In the genomic region with DNA sequence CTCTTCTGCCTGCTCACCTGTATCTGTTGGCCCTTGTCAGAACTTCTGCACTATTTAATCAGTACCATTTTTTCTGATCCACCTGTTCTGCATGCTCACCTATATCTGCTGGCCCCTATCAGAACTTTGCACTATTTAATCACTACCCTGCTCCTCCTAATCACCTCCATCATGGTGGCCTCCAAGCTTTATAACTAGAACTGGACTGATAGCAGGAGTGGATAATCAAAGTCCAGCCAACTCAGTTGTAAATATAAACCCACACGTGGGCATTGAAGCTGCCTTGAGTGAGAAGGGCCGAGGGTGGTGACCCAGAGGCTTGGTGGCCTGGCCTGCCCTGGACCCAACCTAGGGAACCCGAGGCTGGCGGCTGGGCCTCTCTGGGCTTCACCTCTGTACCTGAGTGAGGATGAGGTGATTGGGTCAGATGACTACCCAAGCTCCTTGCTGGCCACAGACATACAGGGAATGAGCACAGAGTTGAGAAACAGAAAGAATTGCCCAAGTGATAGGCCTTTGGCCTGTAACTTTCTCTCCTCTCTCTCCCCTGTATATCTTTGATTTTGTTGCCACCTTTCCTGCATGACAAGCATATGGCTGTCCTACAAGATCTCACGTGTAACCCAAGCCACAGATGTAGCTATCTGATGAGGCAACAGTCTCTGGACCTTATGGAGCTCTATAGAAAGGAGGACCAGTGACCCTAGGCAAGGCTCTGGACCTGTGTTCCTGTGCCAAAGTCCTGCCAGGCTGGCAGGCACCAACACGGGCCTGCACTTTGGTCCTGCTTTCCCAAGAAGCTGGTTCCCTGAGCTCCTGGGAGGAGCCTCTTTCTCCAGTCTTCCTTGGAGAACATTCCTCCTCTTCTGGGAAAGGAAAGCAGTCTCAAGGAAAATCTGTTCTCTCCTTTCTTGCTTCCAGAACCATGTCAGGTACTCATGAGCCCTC, we compare ENCODE assay signal across 1 cellular context.
TF ChIP-seq lines count a peak whose summit lies in the region.

No MANE protein-coding gene starts in this region.

TF ChIP-seq in HepG2, 621 proteins besides CTCF, POLR2A, EP300 and RAD21 (continued from another document):
- TF ChIP-seq, protein P1, sequence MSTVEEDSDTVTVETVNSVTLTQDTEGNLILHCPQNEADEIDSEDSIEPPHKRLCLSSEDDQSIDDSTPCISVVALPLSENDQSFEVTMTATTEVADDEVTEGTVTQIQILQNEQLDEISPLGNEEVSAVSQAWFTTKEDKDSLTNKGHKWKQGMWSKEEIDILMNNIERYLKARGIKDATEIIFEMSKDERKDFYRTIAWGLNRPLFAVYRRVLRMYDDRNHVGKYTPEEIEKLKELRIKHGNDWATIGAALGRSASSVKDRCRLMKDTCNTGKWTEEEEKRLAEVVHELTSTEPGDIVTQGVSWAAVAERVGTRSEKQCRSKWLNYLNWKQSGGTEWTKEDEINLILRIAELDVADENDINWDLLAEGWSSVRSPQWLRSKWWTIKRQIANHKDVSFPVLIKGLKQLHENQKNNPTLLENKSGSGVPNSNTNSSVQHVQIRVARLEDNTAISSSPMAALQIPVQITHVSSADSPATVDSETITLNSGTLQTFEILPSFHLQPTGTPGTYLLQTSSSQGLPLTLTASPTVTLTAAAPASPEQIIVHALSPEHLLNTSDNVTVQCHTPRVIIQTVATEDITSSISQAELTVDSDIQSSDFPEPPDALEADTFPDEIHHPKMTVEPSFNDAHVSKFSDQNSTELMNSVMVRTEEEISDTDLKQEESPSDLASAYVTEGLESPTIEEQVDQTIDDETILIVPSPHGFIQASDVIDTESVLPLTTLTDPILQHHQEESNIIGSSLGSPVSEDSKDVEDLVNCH (CRISPR knock-in tag; IDR thresholded peaks at IDR 0.05): no peak
- TF ChIP-seq TRIM24 (CRISPR knock-in tag; IDR thresholded peaks at IDR 0.05): no peak
- no peak for TF ChIP-seq ARHGAP35 (CRISPR knock-in tag; IDR thresholded peaks at IDR 0.05; ENCODE audit: borderline replicate concordance)
- TF ChIP-seq REPIN1 (CRISPR knock-in tag; IDR thresholded peaks at IDR 0.05; ENCODE audit: borderline replicate concordance, low read depth): no peak
- no peak for TF ChIP-seq ZSCAN30 (CRISPR knock-in tag; IDR thresholded peaks at IDR 0.05)
- TF ChIP-seq MXI1 (IDR thresholded peaks at IDR 0.05; ENCODE audit: borderline replicate concordance, low read depth, low read length): no peak
- TF ChIP-seq ZNF768 (CRISPR knock-in tag; IDR thresholded peaks at IDR 0.05): no peak
